In the genomic region with DNA sequence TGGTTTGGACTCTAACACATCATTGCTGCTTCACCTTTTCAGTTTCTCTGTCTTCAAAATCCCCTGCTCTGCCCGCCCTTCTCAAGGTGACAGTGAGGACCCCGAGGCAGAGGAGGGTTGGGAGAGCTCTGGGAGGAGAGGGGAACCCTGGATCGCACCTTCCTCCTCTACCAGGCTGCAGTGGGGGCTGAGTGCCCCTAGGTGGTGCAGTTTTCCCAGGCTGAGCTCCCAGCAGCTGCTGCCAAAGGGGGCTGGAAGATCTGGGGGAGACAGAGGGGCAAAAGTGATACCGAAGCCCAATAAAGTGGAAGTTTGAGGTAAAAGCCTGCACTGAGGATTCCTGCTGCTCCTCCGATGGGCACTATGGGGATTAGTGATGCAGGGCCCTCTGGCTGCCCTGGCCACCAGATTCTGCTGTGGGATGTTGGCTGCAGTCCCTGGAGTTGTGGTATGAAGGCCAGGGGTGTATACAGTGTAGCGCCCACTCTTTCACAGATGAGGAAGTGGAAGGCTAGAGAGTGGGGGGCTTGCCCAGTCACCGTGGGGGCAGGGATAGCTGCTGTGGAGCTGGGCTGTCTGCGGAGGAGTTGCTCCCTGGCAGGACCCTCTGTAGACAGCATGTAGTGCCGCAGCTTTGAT, we compare ENCODE assay signal across 8 cellular contexts. TPM values are rescaled to one million over a fixed set of nuclear protein-coding genes. Genes with fewer than 3 reads are reported as not detected.
DNase-seq lines count a peak whose midpoint lies in the region; ATAC-seq and TF ChIP-seq lines count a peak whose summit lies in the region.

No MANE protein-coding gene starts in this region.

- ATAC-seq in HG02763 (IDR thresholded peaks at IDR 0.05; ENCODE audit: unreplicated experiment), result no peak

- DNase-seq in CD14-positive monocyte (ENCODE audit: low spot score) (no peak), H4 (ENCODE audit: low spot score) (peak; percentile 33), RPMI7951 (ENCODE audit: low read depth) (peak; percentile 23), breast epithelium (ENCODE audit: low spot score in 2 of 2) (no peak), testis (peak; percentile 45), NCI-H446 treated with DMSO at 0.1 percent for 48 hours (lab: John Stamatoyannopoulos, UW) (no peak)

- H3K27ac ChIP-seq in breast epithelium, result no peak overlapping the region
- H3K27ac ChIP-seq in liver (ENCODE audit: low read depth in 1 of 2, low read length in 2 of 2), result no peak overlapping the region
- H3K27ac ChIP-seq in testis, result no peak overlapping the region

- intact Hi-C loops in CD14-positive monocyte (cut with micrococcal nuclease) (no loop called here), breast epithelium (cut with DNase I; ENCODE audit: low total_unique reads) (loop anchor here (10.0 kb wide), 1 partner anchor 132 kb away; no protein-coding TSS in a partner anchor), testis (cut with DNase I; ENCODE audit: low total_unique reads) (loop anchor here (5.0 to 10.0 kb wide), 2 partner anchors 135 to 732 kb away; no protein-coding TSS in a partner anchor)

- H3K27ac Mint-ChIP-seq in CD14-positive monocyte, result peak overlapping the region in 1 of 7 donors; percentile 33

- H3K27me3 Mint-ChIP-seq in CD14-positive monocyte (ENCODE audit: low read depth in 3 of 3), result peaks cover 17 to 24% (median 23%) of the 10 kb centered on the region in 3 donors

- no peak overlapping the region for H3K4me3 ChIP-seq in breast epithelium
- H3K4me3 ChIP-seq in liver (ENCODE audit: low read depth in 1 of 3, low read length in 3 of 3), result no peak overlapping the region
- H3K4me3 ChIP-seq in testis, result no peak overlapping the region

- H3K4me1 ChIP-seq in breast epithelium (no peaks in the 10 kb centered on the region), liver (ENCODE audit: control insufficient read depth in 4 of 4, insufficient read depth in 4 of 4, low read length in 3 of 4) (no peaks in the 10 kb centered on the region), testis (peaks cover 28% of the 10 kb centered on the region)

- no peak overlapping the region for H3K4me3 Mint-ChIP-seq in CD14-positive monocyte

- no peak overlapping the region for H3K9ac ChIP-seq in liver (ENCODE audit: low read depth in 1 of 2, low read length in 2 of 2)

- H3K36me3 ChIP-seq in breast epithelium (no peaks in the 10 kb centered on the region), liver (ENCODE audit: control insufficient read depth in 4 of 4, insufficient read depth in 3 of 4, low read depth in 1 of 4, low read length in 3 of 4) (no peaks in the 10 kb centered on the region), testis (ENCODE audit: low read depth, missing control alignments) (no peaks in the 10 kb centered on the region)

- H3K27me3 ChIP-seq in breast epithelium (no peaks in the 10 kb centered on the region), liver (ENCODE audit: control insufficient read depth in 4 of 4, insufficient read depth in 4 of 4, low read length in 3 of 4) (no peaks in the 10 kb centered on the region), testis (no peaks in the 10 kb centered on the region)

- H3K9me3 Mint-ChIP-seq in CD14-positive monocyte, result peaks cover 0 to 2% (median 0%) of the 10 kb centered on the region in 7 donors

- TF ChIP-seq CTCF in CD14-positive monocyte (IDR thresholded peaks at IDR 0.05) (peak; percentile 92), breast epithelium (IDR thresholded peaks at IDR 0.05) (peak; percentile 3 to 70 (median 65)), liver (IDR thresholded peaks at IDR 0.05; ENCODE audit: low read depth, low read length, missing input control) (peak; percentile 65), testis (IDR thresholded peaks at IDR 0.05) (peak; percentile 45 to 78 (median 71))

- peak; percentile 76 to 79 for TF ChIP-seq RAD21 in liver (IDR thresholded peaks at IDR 0.05)

- H3K9me3 ChIP-seq in breast epithelium (no peaks in the 10 kb centered on the region), liver (ENCODE audit: control insufficient read depth in 4 of 4, low read length in 3 of 4) (no peaks in the 10 kb centered on the region), testis (no peaks in the 10 kb centered on the region)

- H3K4me1 Mint-ChIP-seq in CD14-positive monocyte, result peaks cover 20% of the 10 kb centered on the region

- H3K36me3 Mint-ChIP-seq in CD14-positive monocyte, result no peaks in the 10 kb centered on the region

- no peak for TF ChIP-seq POLR2A in breast epithelium (IDR thresholded peaks at IDR 0.05)
- TF ChIP-seq POLR2A in testis (IDR thresholded peaks at IDR 0.05), result no peak

- WGBS in liver, result 40% methylated on average over 9 of the region's 9 CpGs
- 34 to 41% methylated on average over 7 to 9 of the region's 9 CpGs for WGBS in testis, 2 donors

TF ChIP-seq in liver, 16 proteins besides CTCF, POLR2A, EP300 and RAD21:
- TF ChIP-seq NR2F2 (IDR thresholded peaks at IDR 0.05) (no peak), YY1 (IDR thresholded peaks at IDR 0.05) (no peak), GABPA (IDR thresholded peaks at IDR 0.05 in 1 of 2, conservative IDR thresholded peaks at IDR 0.05 in 1 of 2) (no peak), FOXA1 (IDR thresholded peaks at IDR 0.05) (no peak), EGR1 (IDR thresholded peaks at IDR 0.05; ENCODE audit: low read depth in 2 of 2) (no peak), REST (IDR thresholded peaks at IDR 0.05) (no peak), MAX (IDR thresholded peaks at IDR 0.05) (no peak), TAF1 (conservative IDR thresholded peaks at IDR 0.05) (no peak), RXRA (IDR thresholded peaks at IDR 0.05) (no peak), HNF4G (IDR thresholded peaks at IDR 0.05) (no peak), ATF3 (IDR thresholded peaks at IDR 0.05) (no peak), JUND (IDR thresholded peaks at IDR 0.05) (no peak), FOXA2 (IDR thresholded peaks at IDR 0.05) (no peak), SP1 (IDR thresholded peaks at IDR 0.05) (no peak), HNF4A (conservative IDR thresholded peaks at IDR 0.05) (no peak)
- TF ChIP-seq, protein P1, sequence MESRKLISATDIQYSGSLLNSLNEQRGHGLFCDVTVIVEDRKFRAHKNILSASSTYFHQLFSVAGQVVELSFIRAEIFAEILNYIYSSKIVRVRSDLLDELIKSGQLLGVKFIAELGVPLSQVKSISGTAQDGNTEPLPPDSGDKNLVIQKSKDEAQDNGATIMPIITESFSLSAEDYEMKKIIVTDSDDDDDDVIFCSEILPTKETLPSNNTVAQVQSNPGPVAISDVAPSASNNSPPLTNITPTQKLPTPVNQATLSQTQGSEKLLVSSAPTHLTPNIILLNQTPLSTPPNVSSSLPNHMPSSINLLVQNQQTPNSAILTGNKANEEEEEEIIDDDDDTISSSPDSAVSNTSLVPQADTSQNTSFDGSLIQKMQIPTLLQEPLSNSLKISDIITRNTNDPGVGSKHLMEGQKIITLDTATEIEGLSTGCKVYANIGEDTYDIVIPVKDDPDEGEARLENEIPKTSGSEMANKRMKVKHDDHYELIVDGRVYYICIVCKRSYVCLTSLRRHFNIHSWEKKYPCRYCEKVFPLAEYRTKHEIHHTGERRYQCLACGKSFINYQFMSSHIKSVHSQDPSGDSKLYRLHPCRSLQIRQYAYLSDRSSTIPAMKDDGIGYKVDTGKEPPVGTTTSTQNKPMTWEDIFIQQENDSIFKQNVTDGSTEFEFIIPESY (IDR thresholded peaks at IDR 0.05), result no peak
TF ChIP-seq in liver: peak in this region for 0.

RNA-seq across cellular contexts. Expression of gene SCMH1, which starts 40.7 kb away (rescaled TPM):
- under 1 TPM; 0.66 to 0.74 TPM for polyA plus RNA-seq in CD14-positive monocyte
- total RNA-seq in H4 (2014; rRNA removed; shearing (Covaris generic)), result 20.9 and 23.9 TPM in 2 replicates
- total RNA-seq in RPMI7951 (2014; rRNA removed; shearing (Covaris generic)), result 17.1 and 24.6 TPM in 2 replicates
- total RNA-seq in breast epithelium, result 10 to 100 TPM; 37.0 to 93.4 (median 53.4) TPM
- 10 to 100 TPM in 1 of 2 donors, 1 to 10 TPM in 1; 9.6 to 12.8 TPM for total RNA-seq in liver
- 10 to 100 TPM in 1 of 2 donors, 1 to 10 TPM in 1; 6.6 to 11.4 TPM for polyA plus RNA-seq in liver
- 10 to 100 TPM; 60.8 to 79.7 TPM for total RNA-seq in testis
- 79.0 TPM for polyA plus RNA-seq in testis (ENCODE audit: insufficient read depth, low read depth, low replicate concordance)

Comparison
In these comparisons a context has a peak if more than half of its experiments do, and no peak if none do; other contexts are left out.
1. DNase-seq: peak in H4 (single experiment), RPMI7951 (single experiment) and testis (single experiment); none in CD14-positive monocyte (single experiment), breast epithelium (0 of 2) and NCI-H446 treated with DMSO at 0.1 percent for 48 hours (single experiment).
2. intact Hi-C loops: an anchor here in breast epithelium (10.0 kb wide) and testis (5.0 to 10.0 kb wide); none called in CD14-positive monocyte.
3. Peak in every context shown above with its lines, with median percentiles within 50 percentile points of each other: CTCF ChIP-seq.